In the genomic region with DNA sequence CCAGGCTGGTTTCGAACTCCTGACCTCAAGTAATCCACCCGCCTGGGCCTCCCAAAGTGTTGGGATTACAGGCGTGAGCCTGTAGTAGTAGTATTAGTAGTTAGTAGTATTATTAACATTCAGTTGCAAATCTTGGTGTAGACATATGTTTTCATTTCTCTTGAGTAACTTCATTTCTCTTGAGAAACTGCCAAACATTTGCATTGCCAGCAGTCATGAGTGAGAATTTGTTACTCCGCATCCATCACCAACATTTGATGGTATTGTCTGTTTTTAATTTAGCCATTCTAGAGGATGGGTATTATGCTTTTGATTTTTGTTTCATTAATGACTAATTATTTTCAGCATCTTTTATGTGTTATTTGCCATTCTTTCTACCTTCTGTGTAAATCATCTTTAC, we compare ENCODE assay signal across 1 cellular context.
TF ChIP-seq lines count a peak whose summit lies in the region.

No MANE protein-coding gene starts in this region.

TF ChIP-seq in SK-N-SH treated with all-trans-retinoic acid at 6 μM for 48 hours, 23 proteins besides CTCF, POLR2A, EP300 and RAD21 (continued from another document):
- TF ChIP-seq ZNF565 (CRISPR knock-in tag; conservative IDR thresholded peaks at IDR 0.05; ENCODE audit: low read depth) (no peak), TCF4 (CRISPR knock-in tag; IDR thresholded peaks at IDR 0.05; ENCODE audit: borderline replicate concordance) (no peak), ZFP3 (CRISPR knock-in tag; IDR thresholded peaks at IDR 0.05) (no peak), SNAI2 (CRISPR knock-in tag; IDR thresholded peaks at IDR 0.05) (no peak), ARNTL (CRISPR knock-in tag; IDR thresholded peaks at IDR 0.05; ENCODE audit: borderline replicate concordance, low read depth) (no peak), ZNF8 (CRISPR knock-in tag; IDR thresholded peaks at IDR 0.05) (no peak)
- TF ChIP-seq, protein P1, sequence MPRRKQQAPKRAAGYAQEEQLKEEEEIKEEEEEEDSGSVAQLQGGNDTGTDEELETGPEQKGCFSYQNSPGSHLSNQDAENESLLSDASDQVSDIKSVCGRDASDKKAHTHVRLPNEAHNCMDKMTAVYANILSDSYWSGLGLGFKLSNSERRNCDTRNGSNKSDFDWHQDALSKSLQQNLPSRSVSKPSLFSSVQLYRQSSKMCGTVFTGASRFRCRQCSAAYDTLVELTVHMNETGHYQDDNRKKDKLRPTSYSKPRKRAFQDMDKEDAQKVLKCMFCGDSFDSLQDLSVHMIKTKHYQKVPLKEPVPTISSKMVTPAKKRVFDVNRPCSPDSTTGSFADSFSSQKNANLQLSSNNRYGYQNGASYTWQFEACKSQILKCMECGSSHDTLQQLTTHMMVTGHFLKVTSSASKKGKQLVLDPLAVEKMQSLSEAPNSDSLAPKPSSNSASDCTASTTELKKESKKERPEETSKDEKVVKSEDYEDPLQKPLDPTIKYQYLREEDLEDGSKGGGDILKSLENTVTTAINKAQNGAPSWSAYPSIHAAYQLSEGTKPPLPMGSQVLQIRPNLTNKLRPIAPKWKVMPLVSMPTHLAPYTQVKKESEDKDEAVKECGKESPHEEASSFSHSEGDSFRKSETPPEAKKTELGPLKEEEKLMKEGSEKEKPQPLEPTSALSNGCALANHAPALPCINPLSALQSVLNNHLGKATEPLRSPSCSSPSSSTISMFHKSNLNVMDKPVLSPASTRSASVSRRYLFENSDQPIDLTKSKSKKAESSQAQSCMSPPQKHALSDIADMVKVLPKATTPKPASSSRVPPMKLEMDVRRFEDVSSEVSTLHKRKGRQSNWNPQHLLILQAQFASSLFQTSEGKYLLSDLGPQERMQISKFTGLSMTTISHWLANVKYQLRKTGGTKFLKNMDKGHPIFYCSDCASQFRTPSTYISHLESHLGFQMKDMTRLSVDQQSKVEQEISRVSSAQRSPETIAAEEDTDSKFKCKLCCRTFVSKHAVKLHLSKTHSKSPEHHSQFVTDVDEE (CRISPR knock-in tag; IDR thresholded peaks at IDR 0.05), result no peak
